10 cellular contexts compared by ENCODE assay signal in the genomic region with DNA sequence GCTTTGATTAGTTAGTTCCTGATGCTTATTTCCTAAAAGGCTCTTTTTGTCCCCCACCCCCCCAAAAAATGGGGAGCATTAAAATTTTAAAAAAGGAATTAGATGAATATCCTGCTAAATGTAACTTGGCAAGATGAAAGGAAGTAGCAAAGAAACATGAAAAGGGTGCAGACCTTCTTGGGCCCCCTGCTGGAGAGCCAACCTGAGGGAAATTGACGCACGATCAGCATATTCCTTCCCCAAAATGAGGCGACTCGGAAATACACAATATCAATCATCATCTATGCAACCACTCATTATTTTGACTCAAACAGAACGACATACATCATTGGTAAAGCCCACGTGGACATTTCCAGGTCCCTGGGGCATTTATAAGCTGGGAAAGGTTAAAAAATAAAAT. TPM values are rescaled to one million over a fixed set of nuclear protein-coding genes. Genes with fewer than 3 reads are reported as not detected.
A peak's percentile ranks its signal among the peaks of the same experiment; 100 is the strongest.
DNase-seq lines count a peak whose midpoint lies in the region; ATAC-seq, FAIRE-seq and TF ChIP-seq lines count a peak whose summit lies in the region.
"Had no signal": no experiment of that assay in that cellular context is flagged by ENCODE, and none has a peak within 500 bp of the region (broad histone marks: within the 10 kb centered on the region; RNA-seq: fewer than 3 reads in every experiment).

No MANE protein-coding gene starts in this region.

- in situ Hi-C loops in HepG2 (cut with HindIII; ENCODE audit: extremely low pct_ligation_motif_present, low pct_unique_long_range_greater_than_20kb): no loop called here
- in situ Hi-C loops in Panc1 (cut with HindIII; ENCODE audit: low pct_unique_long_range_greater_than_20kb, low sequenced_read_pairs): no loop called here

- H3K9ac ChIP-seq in HepG2 (ENCODE audit: insufficient read depth, low read depth, low read length) (no peak overlapping the region), colonic mucosa (ENCODE audit: low read depth in 2 of 2, low read length in 2 of 2) (no peak overlapping the region)
- H3K9ac ChIP-seq: BLaER1 had no signal

- no peak overlapping the region for H2AFZ ChIP-seq in HepG2 (ENCODE audit: low read length)

- no peaks in the 10 kb centered on the region for H3K4me1 Mint-ChIP-seq in activated T-helper 1 cell treated with anti-CD3 and anti-CD28 coated beads, Interleukin-12 subunit alpha, Interleukin-12 subunit beta, Interleukin-2, Interleukin-4 antibody, amounts not matched to agents 30 ng/mL and 10 ng/mL and 1 ng/mL, durations not matched to agents 14 hours and 24 hours and 36 hours (ENCODE audit: low read depth)
- H3K4me1 Mint-ChIP-seq: stimulated activated naive CD8-positive, alpha-beta T cell treated with anti-CD3 and anti-CD28 coated beads, Interleukin-15, amount 100 ng/mL, for 72 hours had no signal

- H3K4me2 ChIP-seq in HepG2 (ENCODE audit: low read depth, low read length): no peak overlapping the region
- H3K4me2 ChIP-seq: BLaER1 had no signal

- DNase-seq in HepG2 (ENCODE audit: low spot score): peak; percentile 15
- DNase-seq in right lobe of liver: no peak
- no peak for DNase-seq in Panc1 (ENCODE audit: low read depth, low spot score)
- peak; percentile 42 for DNase-seq in fibroblast of mammary gland (ENCODE audit: low read depth)
- no peak for DNase-seq in NK-92 (lab: John Stamatoyannopoulos, UW; ENCODE audit: unreplicated experiment)
- no peak for DNase-seq in colonic mucosa
- DNase-seq in activated T-helper 1 cell treated with anti-CD3 and anti-CD28 coated beads, Interleukin-12 subunit alpha, Interleukin-12 subunit beta, Interleukin-2, Interleukin-4 antibody, amounts not matched to agents 30 ng/mL and 10 ng/mL and 1 ng/mL, durations not matched to agents 14 hours and 24 hours and 36 hours (ENCODE audit: low spot score): no peak
- DNase-seq: stimulated activated naive CD8-positive, alpha-beta T cell treated with anti-CD3 and anti-CD28 coated beads, Interleukin-15, amount 100 ng/mL, for 72 hours had no signal

- no peak overlapping the region for H3K27ac Mint-ChIP-seq in activated T-helper 1 cell treated with anti-CD3 and anti-CD28 coated beads, Interleukin-12 subunit alpha, Interleukin-12 subunit beta, Interleukin-2, Interleukin-4 antibody, amounts not matched to agents 30 ng/mL and 10 ng/mL and 1 ng/mL, durations not matched to agents 14 hours and 24 hours and 36 hours
- H3K27ac Mint-ChIP-seq: stimulated activated naive CD8-positive, alpha-beta T cell treated with anti-CD3 and anti-CD28 coated beads, Interleukin-15, amount 100 ng/mL, for 72 hours had no signal

- no peaks in the 10 kb centered on the region for H3K79me2 ChIP-seq in HepG2 (ENCODE audit: insufficient read depth, low read length)

- TF ChIP-seq RAD21 in HepG2 (CRISPR knock-in tag; IDR thresholded peaks at IDR 0.05): no peak

- no peaks in the 10 kb centered on the region for H4K20me1 ChIP-seq in HepG2 (ENCODE audit: insufficient read depth, low read length)
- H4K20me1 ChIP-seq: BLaER1 had no signal

- FAIRE-seq in HepG2 (lab: Jason Lieb, UNC): peak; percentile 47

- H3K9me3 Mint-ChIP-seq in activated T-helper 1 cell treated with anti-CD3 and anti-CD28 coated beads, Interleukin-12 subunit alpha, Interleukin-12 subunit beta, Interleukin-2, Interleukin-4 antibody, amounts not matched to agents 30 ng/mL and 10 ng/mL and 1 ng/mL, durations not matched to agents 14 hours and 24 hours and 36 hours: no peaks in the 10 kb centered on the region

- H3K9me3 ChIP-seq in HepG2 (ENCODE audit: low read length) (no peaks in the 10 kb centered on the region), right lobe of liver (no peaks in the 10 kb centered on the region), Panc1 (ENCODE audit: control insufficient read depth, insufficient read depth, low read depth, low read length) (peaks cover 3% of the 10 kb centered on the region; the same call in 1 of the 2 replicates), colonic mucosa (no peaks in the 10 kb centered on the region)
- H3K9me3 ChIP-seq: BLaER1 had no signal

- no peak overlapping the region for H3K4me3 Mint-ChIP-seq in activated T-helper 1 cell treated with anti-CD3 and anti-CD28 coated beads, Interleukin-12 subunit alpha, Interleukin-12 subunit beta, Interleukin-2, Interleukin-4 antibody, amounts not matched to agents 30 ng/mL and 10 ng/mL and 1 ng/mL, durations not matched to agents 14 hours and 24 hours and 36 hours
- H3K4me3 Mint-ChIP-seq: stimulated activated naive CD8-positive, alpha-beta T cell treated with anti-CD3 and anti-CD28 coated beads, Interleukin-15, amount 100 ng/mL, for 72 hours had no signal

- no peak for TF ChIP-seq POLR2A in HepG2 (IDR thresholded peaks at IDR 0.05; ENCODE audit: insufficient read depth in 1 of 2, low read depth in 2 of 2, low read length in 2 of 2)
- TF ChIP-seq POLR2A in right lobe of liver (IDR thresholded peaks at IDR 0.05): no peak

- BruUV-seq in HepG2 (replicated peaks; lab: Mats Ljungman, UMichigan) (no TSS peak), Panc1 (replicated peaks; lab: Mats Ljungman, UMichigan) (no TSS peak)

- H3K4me1 ChIP-seq in HepG2 (ENCODE audit: insufficient read depth, low read length) (no peaks in the 10 kb centered on the region), right lobe of liver (no peaks in the 10 kb centered on the region), Panc1 (ENCODE audit: control insufficient read depth, insufficient read depth, low read length) (peaks cover 42% of the 10 kb centered on the region), colonic mucosa (no peaks in the 10 kb centered on the region)
- H3K4me1 ChIP-seq: BLaER1 had no signal

- no peaks in the 10 kb centered on the region for H3K36me3 Mint-ChIP-seq in activated T-helper 1 cell treated with anti-CD3 and anti-CD28 coated beads, Interleukin-12 subunit alpha, Interleukin-12 subunit beta, Interleukin-2, Interleukin-4 antibody, amounts not matched to agents 30 ng/mL and 10 ng/mL and 1 ng/mL, durations not matched to agents 14 hours and 24 hours and 36 hours (ENCODE audit: low read depth)

- POLR2A ChIA-PET in HepG2 (lab: Yijun Ruan, JAX) (no interaction called here), Panc1 (lab: Charles Lee) (no interaction called here)

- ATAC-seq in HepG2: peak; percentile 46; the same call in 2 of the 3 replicates
- no peak for ATAC-seq in right lobe of liver
- no peak for ATAC-seq in Panc1
- ATAC-seq in GM18867 (IDR thresholded peaks at IDR 0.05; ENCODE audit: unreplicated experiment): no peak
- ATAC-seq: stimulated activated naive CD8-positive, alpha-beta T cell treated with anti-CD3 and anti-CD28 coated beads, Interleukin-15, amount 100 ng/mL, for 72 hours had no signal

- WGBS in HepG2 (ENCODE audit: low lambda C conversion rate): 3% methylated on average over 6 of the region's 6 CpGs
- 7% methylated on average over 6 of the region's 6 CpGs for WGBS in right lobe of liver (ENCODE audit: insufficient coverage, low coverage, low lambda C conversion rate, missing lambda C conversion rate)

- CTCF ChIA-PET in HepG2 (lab: Yijun Ruan, JAX; ENCODE audit: low intra/inter-chr PET ratio, low total read pairs) (interaction anchor here (0.9 kb wide), 1 partner anchor 863 kb away, joined by 3 read pairs; no protein-coding TSS in a partner anchor), Panc1 (lab: Charles Lee) (no interaction called here)

- intact Hi-C loops in HepG2 (cut with micrococcal nuclease; ENCODE audit: unreplicated experiment): loop anchor here (1.0 kb wide), 1 partner anchor 864 kb away; no protein-coding TSS in a partner anchor
- intact Hi-C loops in right lobe of liver (cut with DNase I): no loop called here
- intact Hi-C loops in Panc1 (cut with micrococcal nuclease; ENCODE audit: unreplicated experiment): loop anchor here (5.0 kb wide), 1 partner anchor 40 kb away; no protein-coding TSS in a partner anchor
- intact Hi-C loops in colonic mucosa (cut with DNase I): no loop called here
- intact Hi-C loops in activated T-helper 1 cell treated with anti-CD3 and anti-CD28 coated beads, Interleukin-12 subunit alpha, Interleukin-12 subunit beta, Interleukin-2, Interleukin-4 antibody, amounts not matched to agents 30 ng/mL and 10 ng/mL and 1 ng/mL, durations not matched to agents 14 hours and 24 hours and 36 hours (cut with micrococcal nuclease): no loop called here

- H3K27me3 Mint-ChIP-seq in activated T-helper 1 cell treated with anti-CD3 and anti-CD28 coated beads, Interleukin-12 subunit alpha, Interleukin-12 subunit beta, Interleukin-2, Interleukin-4 antibody, amounts not matched to agents 30 ng/mL and 10 ng/mL and 1 ng/mL, durations not matched to agents 14 hours and 24 hours and 36 hours (ENCODE audit: insufficient read depth): no peaks in the 10 kb centered on the region

- H3K27ac ChIP-seq in HepG2 (ENCODE audit: extremely low read length, insufficient read depth, low read length) (no peak overlapping the region), right lobe of liver (no peak overlapping the region), Panc1 (ENCODE audit: low read length) (peak overlapping the region; percentile 75), colonic mucosa (no peak overlapping the region)
- H3K27ac ChIP-seq: BLaER1 had no signal

- TF ChIP-seq CTCF in HepG2 (CRISPR knock-in tag; IDR thresholded peaks at IDR 0.05) (0 out of 2 replicates have a peak, but pooled peaks have one; percentile 22), right lobe of liver (IDR thresholded peaks at IDR 0.05) (peak in 1 of 4 donors; percentile 10), Panc1 (IDR thresholded peaks at IDR 0.05) (peak; percentile 77), fibroblast of mammary gland (conservative IDR thresholded peaks at IDR 0.05; ENCODE audit: control insufficient read depth, insufficient read depth, low read depth, low read length) (peak; percentile 60), colonic mucosa (IDR thresholded peaks at IDR 0.05) (no peak)

- no peak overlapping the region for H3K4me3 ChIP-seq in HepG2 (replicated peaks in 1 of 3; ENCODE audit: insufficient read depth in 1 of 3, low read depth in 2 of 3, low read length in 3 of 3)
- H3K4me3 ChIP-seq in right lobe of liver: no peak overlapping the region
- peak overlapping the region in 1 of 2 experiments; percentile 44; a peak in 2 of 4 replicates for H3K4me3 ChIP-seq in Panc1 (ENCODE audit: low read depth in 2 of 2, low read length in 2 of 2)
- no peak overlapping the region for H3K4me3 ChIP-seq in fibroblast of mammary gland (ENCODE audit: control insufficient read depth, low read depth, low read length)
- H3K4me3 ChIP-seq in colonic mucosa: no peak overlapping the region
- H3K4me3 ChIP-seq: BLaER1 had no signal

- H3K27me3 ChIP-seq in HepG2 (ENCODE audit: control insufficient read depth in 1 of 2, insufficient read depth in 2 of 2, low read length in 2 of 2) (peaks cover 0 to 35% of the 10 kb centered on the region in 2 experiments; a peak in 3 of 5 replicates), right lobe of liver (no peaks in the 10 kb centered on the region), Panc1 (ENCODE audit: control insufficient read depth, insufficient read depth, low read length) (no peaks in the 10 kb centered on the region), colonic mucosa (no peaks in the 10 kb centered on the region)
- H3K27me3 ChIP-seq: BLaER1 had no signal

- no peaks in the 10 kb centered on the region for H3K36me3 ChIP-seq in HepG2 (replicated peaks in 1 of 2; ENCODE audit: control insufficient read depth in 1 of 2, insufficient read depth in 2 of 2, low read length in 2 of 2)
- no peaks in the 10 kb centered on the region for H3K36me3 ChIP-seq in right lobe of liver
- no peaks in the 10 kb centered on the region for H3K36me3 ChIP-seq in Panc1 (ENCODE audit: control insufficient read depth, insufficient read depth, low read length)
- H3K36me3 ChIP-seq in colonic mucosa: no peaks in the 10 kb centered on the region
- H3K36me3 ChIP-seq: BLaER1 had no signal

- no peak for TF ChIP-seq EP300 in HepG2 (IDR thresholded peaks at IDR 0.05; ENCODE audit: low read depth in 2 of 2, low read length in 2 of 2)
- no peak for TF ChIP-seq EP300 in HepG2 (CRISPR knock-in tag; IDR thresholded peaks at IDR 0.05; ENCODE audit: borderline replicate concordance)

RNA-seq across cellular contexts. Expression of a gene that starts 59.7 kb away (rescaled TPM):
- total RNA-seq in HepG2 (2016; rRNA removed; fragmentation: Illumina TruSeq; extraction: Trizol): not detected in 2 replicates
- not detected in 2 replicates for total RNA-seq in HepG2 (2016; cell fraction: cytosol; rRNA removed; fragmentation: Illumina TruSeq; extraction: Trizol; ENCODE audit: low read depth)
- not detected in 2 replicates for total RNA-seq in HepG2 (2016; cell fraction: insoluble cytoplasmic fraction; rRNA removed; fragmentation: Illumina TruSeq; extraction: Trizol)
- not detected in 2 replicates for total RNA-seq in HepG2 (2016; cell fraction: membrane; rRNA removed; fragmentation: Illumina TruSeq; extraction: Trizol)
- not detected in 2 replicates for total RNA-seq in HepG2 (2016; cell fraction: nucleus; rRNA removed; fragmentation: Illumina TruSeq; extraction: Trizol)
- not detected in 2 replicates for polyA plus RNA-seq in HepG2 (2011; rRNA removed)
- not detected in 2 replicates for polyA plus RNA-seq in HepG2 (2011; cell fraction: cytosol; rRNA removed)
- polyA plus RNA-seq in HepG2 (2011; cell fraction: nucleus; rRNA removed): not detected in 2 replicates
- polyA plus RNA-seq in HepG2 (2012): not detected in 2 replicates
- not detected in 2 replicates for polyA plus RNA-seq in HepG2 (2016; cell fraction: cytosol; fragmentation: Illumina TruSeq; extraction: Trizol; ENCODE audit: low read depth)
- polyA plus RNA-seq in HepG2 (2016; cell fraction: insoluble cytoplasmic fraction; fragmentation: Illumina TruSeq; extraction: Trizol; ENCODE audit: low read depth): not detected in 2 replicates
- polyA plus RNA-seq in HepG2 (2016; cell fraction: membrane; fragmentation: Illumina TruSeq; extraction: Trizol; ENCODE audit: low read depth): not detected in 2 replicates
- not detected in 2 replicates for polyA plus RNA-seq in HepG2 (2016; cell fraction: nucleus; fragmentation: Illumina TruSeq; extraction: Trizol; ENCODE audit: insufficient read depth, low read depth)
- polyA minus RNA-seq in HepG2 (2011; rRNA and poly(A)+ RNA removed; ENCODE audit: low replicate concordance): not detected in 2 replicates
- polyA minus RNA-seq in HepG2 (2011; cell fraction: cytosol; rRNA and poly(A)+ RNA removed): not detected in 2 replicates
- polyA minus RNA-seq in HepG2 (2011; cell fraction: nucleus; rRNA and poly(A)+ RNA removed): not detected in 2 replicates
- total RNA-seq in right lobe of liver: not detected
- total RNA-seq in Panc1 (2021; ENCODE audit: unreplicated experiment): 12.3 TPM
- polyA plus RNA-seq in Panc1 (2012; ENCODE audit: insufficient read length): 6.9 TPM
- under 1 TPM; 0.15 to 0.40 TPM for total RNA-seq in colonic mucosa
- total RNA-seq in activated T-helper 1 cell treated with anti-CD3 and anti-CD28 coated beads, Interleukin-12 subunit alpha, Interleukin-12 subunit beta, Interleukin-2, Interleukin-4 antibody, amounts not matched to agents 30 ng/mL and 10 ng/mL and 1 ng/mL, durations not matched to agents 14 hours and 24 hours and 36 hours: not detected in 2 replicates

Comparison
In these comparisons a context has a peak if more than half of its experiments do, and no peak if none do; other contexts are left out.
1. DNase-seq: peak in HepG2 (single experiment) and fibroblast of mammary gland (single experiment); none in right lobe of liver (0 of 3), Panc1 (single experiment), NK-92 (single experiment), colonic mucosa (single experiment) and activated T-helper 1 cell treated with anti-CD3 and anti-CD28 coated beads, Interleukin-12 subunit alpha, Interleukin-12 subunit beta, Interleukin-2, Interleukin-4 antibody, amounts not matched to agents 30 ng/mL and 10 ng/mL and 1 ng/mL, durations not matched to agents 14 hours and 24 hours and 36 hours (single experiment).
2. intact Hi-C loops: an anchor here in HepG2 (1.0 kb wide) and Panc1 (5.0 kb wide); none called in right lobe of liver, colonic mucosa and activated T-helper 1 cell treated with anti-CD3 and anti-CD28 coated beads, Interleukin-12 subunit alpha, Interleukin-12 subunit beta, Interleukin-2, Interleukin-4 antibody, amounts not matched to agents 30 ng/mL and 10 ng/mL and 1 ng/mL, durations not matched to agents 14 hours and 24 hours and 36 hours.